11 cellular contexts compared by ENCODE assay signal in genomic region chr2:26882220-26882619, GRCh38. TPM values are rescaled to one million over a fixed set of nuclear protein-coding genes. Genes with fewer than 3 reads are reported as not detected.
"Had no signal": no experiment of that assay in that cellular context is flagged by ENCODE, and none has a peak within 500 bp of the region (broad histone marks: within the 10 kb centered on the region; RNA-seq: fewer than 3 reads in every experiment).

No MANE protein-coding gene starts in this region.

RNA-seq across cellular contexts. Expression of gene DPYSL5, which starts 34.3 kb away (rescaled TPM):
- total RNA-seq: naive thymus-derived CD8-positive, alpha-beta T cell; natural killer cell treated with Interleukin-12 subunit alpha and Interleukin-12 subunit beta and Interleukin-15 and Interleukin-18, amount 100 ng/mL, for 72 hours; omental fat pad; renal cortical epithelial cell; right cardiac atrium; right lobe of liver; subcutaneous adipose tissue; thoracic aorta; thyroid gland; tibial nerve; upper lobe of right lung had no signal
- polyA plus RNA-seq: naive thymus-derived CD8-positive, alpha-beta T cell had no signal
